Comparison of ENCODE assay signal across 19 cellular contexts in the genomic region with DNA sequence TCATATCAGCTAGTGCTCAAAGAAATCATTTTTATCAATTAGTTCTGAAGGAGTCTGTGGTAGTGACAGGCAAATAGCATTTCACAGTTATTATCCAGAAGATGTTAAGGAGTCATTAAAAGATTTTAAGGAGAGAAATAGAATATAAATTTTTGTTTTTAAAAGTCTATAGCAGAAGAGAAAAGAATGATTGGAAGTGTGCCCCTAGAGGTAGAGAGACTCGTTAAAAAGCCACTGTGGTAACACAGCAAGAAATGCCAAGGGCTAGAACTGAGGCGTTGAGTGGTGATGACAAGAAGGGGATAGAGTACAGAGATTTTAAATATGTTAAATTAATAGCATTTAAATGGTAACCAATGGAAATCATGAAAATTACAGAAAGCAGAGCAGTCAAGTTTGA.
DNase-seq lines count a peak whose midpoint lies in the region; ATAC-seq, FAIRE-seq and TF ChIP-seq lines count a peak whose summit lies in the region.
"Had no signal": no experiment of that assay in that cellular context is flagged by ENCODE, and none has a peak within 500 bp of the region (broad histone marks: within the 10 kb centered on the region; RNA-seq: fewer than 3 reads in every experiment).

No MANE protein-coding gene starts in this region.

- WGBS in heart left ventricle, 4 donors = 30 to 45% (median 40%) methylated on average over 2 of the region's 2 CpGs
- 35% methylated on average over 2 of the region's 2 CpGs for WGBS in right cardiac atrium
- WGBS in H1 (ENCODE audit: extremely low coverage in 1 of 2, insufficient coverage in 1 of 2, insufficient read length in 1 of 2, insufficient replicate concordance in 2 of 2, low coverage in 1 of 2, low lambda C conversion rate in 2 of 2, missing lambda C conversion rate in 1 of 2), 2 experiments = 84% methylated on average over 2 of the region's 2 CpGs; no CpG with 5 or more reads in 1 of the 2 experiments

- DNase-seq in heart left ventricle = no peak
- no peak for DNase-seq in right cardiac atrium
- no peak for DNase-seq in OCI-LY7 (ENCODE audit: low spot score)
- DNase-seq in H1 (ENCODE audit: low read depth in 1 of 2, low spot score in 2 of 2) = no peak
- DNase-seq in gastrocnemius medialis = no peak
- no peak for DNase-seq in T-helper 9 cell
- DNase-seq in SHP77 treated with DMSO at 0.1 percent for 48 hours (lab: John Stamatoyannopoulos, UW) = no peak
- DNase-seq: GF-D8, H7, Kasumi-1, MM.1S, NCI-H1105 treated with DMSO at 0.1 percent for 48 hours, NCI-H187, NCI-H226, NCI-H524 treated with DMSO at 0.1 percent for 48 hours had no signal

- H3K27me3 ChIP-seq in heart left ventricle (no peaks in the 10 kb centered on the region), right cardiac atrium (ENCODE audit: control insufficient read depth, insufficient read depth) (no peaks in the 10 kb centered on the region), H1 (replicated peaks in 1 of 4; ENCODE audit: control insufficient read depth in 3 of 4, extremely low read depth in 1 of 4, insufficient read depth in 3 of 4, low read length in 3 of 4) (no peaks in the 10 kb centered on the region), gastrocnemius medialis (no peaks in the 10 kb centered on the region)
- H3K27me3 ChIP-seq: BLaER1 had no signal

- no peak overlapping the region for H2BK120ac ChIP-seq in H1 (replicated peaks; ENCODE audit: low read depth, low read length)

- CTCF ChIA-PET in OCI-LY7 (lab: Charles Lee; ENCODE audit: unreplicated experiment) (no interaction called here), H1 (lab: Charles Lee; ENCODE audit: partially characterized antibody) (interaction anchor here (0.6 to 1.9 kb wide), 9 partner anchors 8 to 1180 kb away, joined by 3 to 11 read pairs (median 5); no protein-coding TSS in a partner anchor)

- H3K9me3 ChIP-seq in heart left ventricle (peaks cover 0 to 15% (median 0%) of the 10 kb centered on the region in 12 donors), right cardiac atrium (ENCODE audit: control insufficient read depth, low read length) (no peaks in the 10 kb centered on the region), OCI-LY7 (ENCODE audit: low read length) (no peaks in the 10 kb centered on the region), H1 (ENCODE audit: insufficient read depth in 2 of 2, low read depth in 1 of 2, low read length in 1 of 2) (0 out of 4 replicates have a peak, but pooled peaks cover 0 to 2% of the 10 kb centered on the region in 2 experiments), gastrocnemius medialis (no peaks in the 10 kb centered on the region)
- H3K9me3 ChIP-seq: BLaER1 had no signal

- no peak overlapping the region for H4K91ac ChIP-seq in H1 (replicated peaks; ENCODE audit: insufficient read length, low read length)

- in situ Hi-C loops in gastrocnemius medialis (cut with MboI; ENCODE audit: low sequenced_read_pairs in 4 of 4) = no loop called here

- H2AFZ ChIP-seq in OCI-LY7 (ENCODE audit: low read length) (no peak overlapping the region), H1 (ENCODE audit: low read length) (no peak overlapping the region)

- no peaks in the 10 kb centered on the region for H3K9me2 ChIP-seq in OCI-LY7 (ENCODE audit: insufficient read depth, low read length)

- FAIRE-seq in H1 (lab: Jason Lieb, UNC) = no peak
- FAIRE-seq: GM19239, RCC 7860 had no signal

- H3K79me2 ChIP-seq in OCI-LY7 (ENCODE audit: insufficient read depth, low read depth, low read length) (no peaks in the 10 kb centered on the region), H1 (ENCODE audit: control insufficient read depth in 1 of 2, insufficient read depth in 2 of 2, low read length in 2 of 2) (no peaks in the 10 kb centered on the region)

- H3K4me3 ChIP-seq in heart left ventricle (no peak overlapping the region), right cardiac atrium (ENCODE audit: low read length) (no peak overlapping the region), OCI-LY7 (ENCODE audit: low read depth, low read length, poor library complexity, severe bottlenecking) (no peak overlapping the region), H1 (ENCODE audit: extremely low read depth in 1 of 4, insufficient read depth in 2 of 4, low read depth in 3 of 4, low read length in 4 of 4) (no peak overlapping the region), gastrocnemius medialis (no peak overlapping the region)
- H3K4me3 ChIP-seq: BLaER1 had no signal

- H4K20me1 ChIP-seq in OCI-LY7 (ENCODE audit: insufficient read depth, low read length) = no peaks in the 10 kb centered on the region
- no peaks in the 10 kb centered on the region for H4K20me1 ChIP-seq in H1 (replicated peaks in 1 of 2; ENCODE audit: control insufficient read depth in 1 of 2, insufficient read depth in 2 of 2, low read length in 2 of 2)
- H4K20me1 ChIP-seq: BLaER1 had no signal

- TF ChIP-seq POLR2A in heart left ventricle (IDR thresholded peaks at IDR 0.05) (no peak), H1 (IDR thresholded peaks at IDR 0.05; ENCODE audit: control extremely low read depth in 1 of 2, low read depth in 2 of 2, low read length in 2 of 2) (no peak), gastrocnemius medialis (IDR thresholded peaks at IDR 0.05) (no peak)

- H3K4me1 ChIP-seq in heart left ventricle (peaks cover 0 to 26% (median 4%) of the 10 kb centered on the region in 12 donors), right cardiac atrium (ENCODE audit: control insufficient read depth, insufficient read depth, low read length) (no peaks in the 10 kb centered on the region), OCI-LY7 (ENCODE audit: insufficient read depth, low read length, poor library complexity, severe bottlenecking) (no peaks in the 10 kb centered on the region), H1 (replicated peaks in 1 of 4; ENCODE audit: control insufficient read depth in 3 of 4, insufficient read depth in 4 of 4, low read length in 3 of 4) (no peaks in the 10 kb centered on the region), gastrocnemius medialis (peaks cover 17 to 32% of the 10 kb centered on the region in 2 donors)

- H3K23me2 ChIP-seq in H1 (ENCODE audit: low read depth, low read length) = no peaks in the 10 kb centered on the region

- no peak overlapping the region for H3K9ac ChIP-seq in H1 (replicated peaks in 1 of 4; ENCODE audit: extremely low read depth in 1 of 4, low read depth in 3 of 4, low read length in 3 of 4)
- H3K9ac ChIP-seq: BLaER1 had no signal

- POLR2A ChIA-PET in OCI-LY7 (lab: Charles Lee) = no interaction called here
- POLR2A ChIA-PET in H1 (lab: Charles Lee; ENCODE audit: partially characterized antibody) = no interaction called here

- H3K27ac ChIP-seq in heart left ventricle (peak overlapping the region in 11 of 12 donors; percentile 9 to 73 (median 64)), right cardiac atrium (ENCODE audit: low read length) (no peak overlapping the region), OCI-LY7 (ENCODE audit: low read depth, low read length, poor library complexity, severe bottlenecking) (no peak overlapping the region), H1 (ENCODE audit: low read depth, low read length) (no peak overlapping the region), gastrocnemius medialis (peak overlapping the region; percentile 38 to 64 (median 46))
- H3K27ac ChIP-seq: BLaER1 had no signal

- H3K4me2 ChIP-seq in OCI-LY7 (ENCODE audit: low read length) = no peak overlapping the region
- no peak overlapping the region for H3K4me2 ChIP-seq in H1 (ENCODE audit: insufficient read depth in 1 of 2, low read depth in 2 of 2, low read length in 2 of 2)
- H3K4me2 ChIP-seq: BLaER1 had no signal

- H3K23ac ChIP-seq in H1 (ENCODE audit: insufficient read length) = no peak overlapping the region

- H2BK20ac ChIP-seq in H1 (ENCODE audit: low read length) = no peak overlapping the region

- H3K14ac ChIP-seq in H1 (ENCODE audit: insufficient read length) = no peak overlapping the region

- H4K5ac ChIP-seq in H1 (ENCODE audit: insufficient read length, low read depth, low read length) = no peak overlapping the region

- TF ChIP-seq RAD21 in H1 (IDR thresholded peaks at IDR 0.05 in 1 of 2, conservative IDR thresholded peaks at IDR 0.05 in 1 of 2; ENCODE audit: low read depth in 2 of 2, low read length in 2 of 2) = no peak

- H3K56ac ChIP-seq in H1 (replicated peaks; ENCODE audit: insufficient read length, low read depth, low read length) = no peak overlapping the region

- H3K36me3 ChIP-seq in heart left ventricle = no peaks in the 10 kb centered on the region
- no peaks in the 10 kb centered on the region for H3K36me3 ChIP-seq in OCI-LY7 (ENCODE audit: insufficient read depth, low read length)
- H3K36me3 ChIP-seq in H1 (ENCODE audit: control insufficient read depth in 2 of 4, insufficient read depth in 4 of 4, low read length in 3 of 4) = no peaks in the 10 kb centered on the region
- H3K36me3 ChIP-seq in gastrocnemius medialis = no peaks in the 10 kb centered on the region
- H3K36me3 ChIP-seq: BLaER1 had no signal

- H3K4ac ChIP-seq in H1 (replicated peaks; ENCODE audit: insufficient read length, low read depth, low read length) = no peak overlapping the region

- intact Hi-C loops in heart left ventricle (cut with DNase I) (no loop called here), right cardiac atrium (cut with DNase I) (no loop called here), OCI-LY7 (cut with micrococcal nuclease; ENCODE audit: unreplicated experiment) (no loop called here), gastrocnemius medialis (cut with DNase I; ENCODE audit: low total_unique reads) (loop anchor here (10.0 kb wide), 2 partner anchors 256 to 644 kb away; no protein-coding TSS in a partner anchor)

- TF ChIP-seq CTCF in heart left ventricle (IDR thresholded peaks at IDR 0.05) (peak in 2 of 12 donors; percentile 11 to 18), OCI-LY7 (conservative IDR thresholded peaks at IDR 0.05; ENCODE audit: low read length) (peak; percentile 40), H1 (IDR thresholded peaks at IDR 0.05; ENCODE audit: control extremely low read depth in 1 of 3, insufficient read depth in 1 of 3, low read depth in 1 of 3, low read length in 3 of 3) (peak in 2 of 3 experiments; percentile 4 to 25; a peak in 2 of 4 replicates), gastrocnemius medialis (IDR thresholded peaks at IDR 0.05 in 4 of 5, conservative IDR thresholded peaks at IDR 0.05 in 1 of 5) (no peak)

- H4K8ac ChIP-seq in H1 (ENCODE audit: extremely low read depth, insufficient read depth, low read length) = no peak overlapping the region

- H2AK5ac ChIP-seq in H1 (ENCODE audit: low read depth, low read length) = no peak overlapping the region

- H2BK12ac ChIP-seq in H1 (ENCODE audit: low read depth, low read length) = no peak overlapping the region

- no TSS peak for BruUV-seq in OCI-LY7 (replicated peaks; lab: Mats Ljungman, UMichigan)

- ATAC-seq in heart left ventricle = no peak
- no peak for ATAC-seq in right cardiac atrium
- no peak for ATAC-seq in gastrocnemius medialis
- ATAC-seq in GM18907 (IDR thresholded peaks at IDR 0.05; ENCODE audit: unreplicated experiment) = no peak

- no peak for TF ChIP-seq EP300 in H1 (IDR thresholded peaks at IDR 0.05; ENCODE audit: borderline replicate concordance in 1 of 2, low read depth in 2 of 2, low read length in 2 of 2)

- no peak overlapping the region for H2BK5ac ChIP-seq in H1 (ENCODE audit: low read depth, low read length)

- no peak overlapping the region for H3K18ac ChIP-seq in H1 (ENCODE audit: extremely low read depth, low read length)

- H3K79me1 ChIP-seq in H1 (ENCODE audit: low read depth, low read length) = no peaks in the 10 kb centered on the region

- H2BK15ac ChIP-seq in H1 (ENCODE audit: low read length) = no peak overlapping the region

TF ChIP-seq in H1, 55 proteins besides CTCF, POLR2A, EP300 and RAD21 (continues in another document):
- no peak for TF ChIP-seq MAFK (IDR thresholded peaks at IDR 0.05; ENCODE audit: low read depth, low read length)

Comparison
In these comparisons a context has a peak if more than half of its experiments do, and no peak if none do; other contexts are left out.
1. H3K27ac ChIP-seq: peak in heart left ventricle (11 of 12) and gastrocnemius medialis (4 of 4); none in right cardiac atrium (single experiment), OCI-LY7 (single experiment) and H1 (single experiment).
2. CTCF ChIP-seq: peak in OCI-LY7 (single experiment) and H1 (2 of 3); none in gastrocnemius medialis (0 of 5).